ENCODE assay signal across 1 cellular context in genomic region chr5:10451137-10451824, GRCh38.
TF ChIP-seq lines count a peak whose summit lies in the region.

No MANE protein-coding gene starts in this region.

TF ChIP-seq in HepG2, 621 proteins besides CTCF, POLR2A, EP300 and RAD21:
- TF ChIP-seq TAF15 (IDR thresholded peaks at IDR 0.05; ENCODE audit: low read depth, low read length, poor library complexity, severe bottlenecking) (no peak), ZSCAN22 (CRISPR knock-in tag; IDR thresholded peaks at IDR 0.05) (no peak), ZNF562 (CRISPR knock-in tag; IDR thresholded peaks at IDR 0.05; ENCODE audit: borderline replicate concordance) (no peak), SNRNP70 (IDR thresholded peaks at IDR 0.05; ENCODE audit: low read depth, low read length) (no peak), ZBTB42 (CRISPR knock-in tag; IDR thresholded peaks at IDR 0.05) (no peak), BRCA1 (CRISPR knock-in tag; IDR thresholded peaks at IDR 0.05) (no peak), IKZF1 (IDR thresholded peaks at IDR 0.05) (no peak), ZBTB25 (CRISPR knock-in tag; IDR thresholded peaks at IDR 0.05) (no peak), PHF21A (CRISPR knock-in tag; IDR thresholded peaks at IDR 0.05) (no peak), PITX1 (CRISPR knock-in tag; IDR thresholded peaks at IDR 0.05) (no peak)
- TF ChIP-seq, protein P1, sequence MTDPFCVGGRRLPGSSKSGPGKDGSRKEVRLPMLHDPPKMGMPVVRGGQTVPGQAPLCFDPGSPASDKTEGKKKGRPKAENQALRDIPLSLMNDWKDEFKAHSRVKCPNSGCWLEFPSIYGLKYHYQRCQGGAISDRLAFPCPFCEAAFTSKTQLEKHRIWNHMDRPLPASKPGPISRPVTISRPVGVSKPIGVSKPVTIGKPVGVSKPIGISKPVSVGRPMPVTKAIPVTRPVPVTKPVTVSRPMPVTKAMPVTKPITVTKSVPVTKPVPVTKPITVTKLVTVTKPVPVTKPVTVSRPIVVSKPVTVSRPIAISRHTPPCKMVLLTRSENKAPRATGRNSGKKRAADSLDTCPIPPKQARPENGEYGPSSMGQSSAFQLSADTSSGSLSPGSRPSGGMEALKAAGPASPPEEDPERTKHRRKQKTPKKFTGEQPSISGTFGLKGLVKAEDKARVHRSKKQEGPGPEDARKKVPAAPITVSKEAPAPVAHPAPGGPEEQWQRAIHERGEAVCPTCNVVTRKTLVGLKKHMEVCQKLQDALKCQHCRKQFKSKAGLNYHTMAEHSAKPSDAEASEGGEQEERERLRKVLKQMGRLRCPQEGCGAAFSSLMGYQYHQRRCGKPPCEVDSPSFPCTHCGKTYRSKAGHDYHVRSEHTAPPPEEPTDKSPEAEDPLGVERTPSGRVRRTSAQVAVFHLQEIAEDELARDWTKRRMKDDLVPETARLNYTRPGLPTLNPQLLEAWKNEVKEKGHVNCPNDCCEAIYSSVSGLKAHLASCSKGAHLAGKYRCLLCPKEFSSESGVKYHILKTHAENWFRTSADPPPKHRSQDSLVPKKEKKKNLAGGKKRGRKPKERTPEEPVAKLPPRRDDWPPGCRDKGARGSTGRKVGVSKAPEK (CRISPR knock-in tag; IDR thresholded peaks at IDR 0.05; ENCODE audit: borderline replicate concordance): no peak
